Comparison of ENCODE assay signal across 9 cellular contexts in the genomic region with DNA sequence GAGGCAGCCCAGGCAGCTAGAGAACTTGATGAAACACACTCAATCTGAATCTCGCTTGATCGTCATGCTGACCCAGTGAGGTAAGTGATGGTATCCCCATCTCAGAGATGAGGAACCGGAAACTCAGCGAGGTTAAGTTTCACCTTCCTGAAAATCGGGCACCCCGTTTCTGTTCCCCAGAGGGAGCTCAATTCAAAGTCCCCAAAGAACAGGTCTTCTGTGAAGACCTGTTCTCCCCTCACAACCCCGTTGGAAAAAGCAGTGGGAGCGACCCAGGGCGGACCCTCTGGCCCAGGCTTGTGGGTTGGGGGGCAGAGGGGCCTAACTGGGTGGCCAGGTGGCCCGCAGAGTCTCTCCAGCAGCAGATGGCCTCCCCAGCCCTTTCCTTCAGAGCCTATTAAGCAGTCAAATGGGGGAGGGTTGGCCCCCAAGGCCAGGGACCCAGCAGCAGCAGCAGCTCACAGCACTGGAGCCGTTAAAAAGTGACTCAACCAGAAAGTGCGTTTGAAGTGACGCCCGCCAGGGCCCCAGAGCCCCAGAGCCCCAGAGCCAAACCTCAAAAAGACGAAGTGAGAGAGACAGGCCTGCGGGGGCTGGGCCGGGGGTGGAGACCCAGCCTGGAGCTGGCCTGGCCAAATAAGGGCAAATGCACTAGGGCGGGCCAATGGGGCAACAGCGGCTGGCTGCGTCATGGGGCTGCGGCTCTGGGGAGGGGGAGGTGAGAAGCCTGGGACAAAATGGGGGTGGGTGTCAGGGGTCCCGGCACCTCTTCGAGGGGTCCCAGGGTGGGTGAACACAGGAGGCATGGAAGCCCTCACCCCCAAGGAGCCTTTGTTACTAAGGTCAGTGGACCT. TPM values are rescaled to one million over a fixed set of nuclear protein-coding genes. Genes with fewer than 3 reads are reported as not detected.
A peak's percentile ranks its signal among the peaks of the same experiment; 100 is the strongest.
DNase-seq lines count a peak whose midpoint lies in the region; ATAC-seq, FAIRE-seq and TF ChIP-seq lines count a peak whose summit lies in the region.
"Had no signal": no experiment of that assay in that cellular context is flagged by ENCODE, and none has a peak within 500 bp of the region (broad histone marks: within the 10 kb centered on the region; RNA-seq: fewer than 3 reads in every experiment).

No MANE protein-coding gene starts in this region.

- TF ChIP-seq CTCF in fibroblast of villous mesenchyme (IDR thresholded peaks at IDR 0.05; ENCODE audit: insufficient read depth, low read depth, low read length) (no peak), osteoblast (IDR thresholded peaks at IDR 0.05; ENCODE audit: extremely low read depth, low read depth, low read length) (no peak), tibial nerve (IDR thresholded peaks at IDR 0.05) (peak in 1 of 5 experiments; percentile 13)

- peak overlapping the region; percentile 41 for H3K4me2 ChIP-seq in osteoblast (ENCODE audit: insufficient read depth, low read length)

- peak overlapping the region; percentile 61 for H2AFZ ChIP-seq in osteoblast (ENCODE audit: low read length)

- H3K4me3 ChIP-seq in fibroblast of villous mesenchyme (ENCODE audit: low read depth, low read length) (no peak overlapping the region), osteoblast (ENCODE audit: insufficient read depth, low read length) (no peak overlapping the region), tibial nerve (peak overlapping the region in 2 of 4 donors; percentile 22 to 35)

- H3K36me3 ChIP-seq in osteoblast (ENCODE audit: insufficient read depth, low read length), result no peaks in the 10 kb centered on the region
- H3K36me3 ChIP-seq in tibial nerve, result peaks cover 0 to 2% (median 0%) of the 10 kb centered on the region in 3 donors

- TF ChIP-seq EP300 in tibial nerve (IDR thresholded peaks at IDR 0.05), result peak in 1 of 2 donors; percentile 57

- ATAC-seq in HG02642 (IDR thresholded peaks at IDR 0.05; ENCODE audit: poor library complexity, unreplicated experiment), result peak; percentile 70
- ATAC-seq in activated T-cell treated with anti-CD3 and anti-CD28 coated beads, Interleukin-2, amount 50 U/mL, for 4 hours, result peak; percentile 71 to 75

- H3K9me3 ChIP-seq in osteoblast (ENCODE audit: low read depth, low read length) (no peaks in the 10 kb centered on the region), tibial nerve (no peaks in the 10 kb centered on the region)

- no peaks in the 10 kb centered on the region for H3K27me3 ChIP-seq in osteoblast (ENCODE audit: insufficient read depth, low read length)
- peaks cover 0 to 5% of the 10 kb centered on the region in 2 donors for H3K27me3 ChIP-seq in tibial nerve

- FAIRE-seq in GM12891 (lab: Jason Lieb, UNC), result peak; percentile 88

- H4K20me1 ChIP-seq in osteoblast (ENCODE audit: insufficient read depth, low read length), result no peaks in the 10 kb centered on the region

- H3K27ac ChIP-seq in osteoblast (ENCODE audit: low read depth, low read length), result peak overlapping the region; percentile 88
- peak overlapping the region; percentile 12 to 89 (median 78) for H3K27ac ChIP-seq in tibial nerve

- no peaks in the 10 kb centered on the region for H3K9me3 Mint-ChIP-seq in activated T-cell treated with anti-CD3 and anti-CD28 coated beads, Interleukin-2, amount 50 U/mL, for 4 hours

- DNase-seq in GM12891 (ENCODE audit: insufficient read length, low spot score), result no peak
- DNase-seq in NK-92 treated with Interleukin-12 subunit alpha and Interleukin-12 subunit beta, amount 100 ng/mL, for 24 hours (lab: John Stamatoyannopoulos, UW), result peak; percentile 94
- DNase-seq in activated T-cell treated with anti-CD3 and anti-CD28 coated beads, Interleukin-2, amount 50 U/mL, for 4 hours, result peak; percentile 91
- DNase-seq in fibroblast of villous mesenchyme (ENCODE audit: low read depth), result peak; percentile 87
- peak; percentile 98 for DNase-seq in osteoblast (ENCODE audit: insufficient read length, low spot score, missing footprints)
- DNase-seq in tibial nerve (ENCODE audit: low spot score in 2 of 2), result peak; percentile 38 to 47
- no peak for DNase-seq in T1000 (lab: John Stamatoyannopoulos, UW)

- H3K27me3 Mint-ChIP-seq in activated T-cell treated with anti-CD3 and anti-CD28 coated beads, Interleukin-2, amount 50 U/mL, for 4 hours (ENCODE audit: low read depth), result no peaks in the 10 kb centered on the region

- 28 to 36% methylated on average over 22 to 23 of the region's 23 CpGs for WGBS in tibial nerve, 2 donors

- peaks cover 72% of the 10 kb centered on the region for H3K4me1 Mint-ChIP-seq in activated T-cell treated with anti-CD3 and anti-CD28 coated beads, Interleukin-2, amount 50 U/mL, for 4 hours (ENCODE audit: low read depth)

- peak; percentile 49 for TF ChIP-seq POLR2A in GM12891 (IDR thresholded peaks at IDR 0.05; ENCODE audit: low read depth, low read length)
- peak in 1 of 2 donors; percentile 41 for TF ChIP-seq POLR2A in tibial nerve (IDR thresholded peaks at IDR 0.05)

- H3K4me3 Mint-ChIP-seq in activated T-cell treated with anti-CD3 and anti-CD28 coated beads, Interleukin-2, amount 50 U/mL, for 4 hours, result peak overlapping the region; percentile 100

- peaks cover 36% of the 10 kb centered on the region for H3K4me1 ChIP-seq in osteoblast (ENCODE audit: insufficient read depth, low read length)
- peaks cover 0 to 38% (median 17%) of the 10 kb centered on the region in 4 donors for H3K4me1 ChIP-seq in tibial nerve

- no peaks in the 10 kb centered on the region for H3K79me2 ChIP-seq in osteoblast (ENCODE audit: insufficient read depth, low read length)

- H3K36me3 Mint-ChIP-seq in activated T-cell treated with anti-CD3 and anti-CD28 coated beads, Interleukin-2, amount 50 U/mL, for 4 hours (ENCODE audit: insufficient read depth), result peaks cover 16% of the 10 kb centered on the region

TF ChIP-seq in GM12891, 5 proteins besides CTCF, POLR2A, EP300 and RAD21:
- peak; percentile 13 for TF ChIP-seq PAX5 (IDR thresholded peaks at IDR 0.05; ENCODE audit: insufficient read depth, low read length, severe bottlenecking)
- TF ChIP-seq SPI1 (IDR thresholded peaks at IDR 0.05; ENCODE audit: low read depth, low read length), result peak; percentile 85
- peak; percentile 84 for TF ChIP-seq TAF1 (IDR thresholded peaks at IDR 0.05; ENCODE audit: low read depth, low read length)
- peak; percentile 11 for TF ChIP-seq POLR2AphosphoS5 (IDR thresholded peaks at IDR 0.05; ENCODE audit: low read depth, low read length)
- TF ChIP-seq POU2F2 (IDR thresholded peaks at IDR 0.05; ENCODE audit: low read depth, low read length), result peak; percentile 76; the same call in 1 of the 2 replicates

RNA-seq across cellular contexts. Expression of a gene that starts 9.2 kb away (rescaled TPM):
- polyA plus RNA-seq in GM12891 (2012; ENCODE audit: low read depth, missing spikeins), result 11.0 TPM
- total RNA-seq in activated T-cell treated with anti-CD3 and anti-CD28 coated beads, Interleukin-2, amount 50 U/mL, for 4 hours, result 10 to 100 TPM; 38.6 to 49.6 (median 43.2) TPM
- total RNA-seq in fibroblast of villous mesenchyme (0.86 and 2.3 TPM in 2 replicates), osteoblast (3.8 and 4.3 TPM in 2 replicates), tibial nerve (10 to 100 TPM; 11.4 to 16.3 (median 13.0) TPM)

RNA-seq across cellular contexts. Expression of a gene that starts 14.2 kb away (rescaled TPM):
- polyA plus RNA-seq in GM12891 (2012; ENCODE audit: low read depth, missing spikeins), result 122 TPM
- 100 to 1,000 TPM; 144 to 154 (median 152) TPM for total RNA-seq in activated T-cell treated with anti-CD3 and anti-CD28 coated beads, Interleukin-2, amount 50 U/mL, for 4 hours
- total RNA-seq in fibroblast of villous mesenchyme, result 34.5 and 54.1 TPM in 2 replicates
- total RNA-seq in osteoblast, result 49.9 and 60.7 TPM in 2 replicates
- total RNA-seq in tibial nerve, result 10 to 100 TPM; 34.5 to 38.0 (median 35.2) TPM

RNA-seq across cellular contexts. Expression of a gene that starts 57.1 kb away (rescaled TPM):
- polyA plus RNA-seq in GM12891 (2012; ENCODE audit: low read depth, missing spikeins), result 0.15 TPM
- total RNA-seq in activated T-cell treated with anti-CD3 and anti-CD28 coated beads, Interleukin-2, amount 50 U/mL, for 4 hours, result not detected
- total RNA-seq in fibroblast of villous mesenchyme (not detected in 2 replicates), osteoblast (under 0.01 TPM in 1 of 2 replicates, not detected in the other), tibial nerve (not detected)
- total RNA-seq: epithelial cell of proximal tubule had no signal

Comparison
In these comparisons a context has a peak if more than half of its experiments do, and no peak if none do; other contexts are left out.
1. DNase-seq: peak in NK-92 treated with Interleukin-12 subunit alpha and Interleukin-12 subunit beta, amount 100 ng/mL, for 24 hours (single experiment), activated T-cell treated with anti-CD3 and anti-CD28 coated beads, Interleukin-2, amount 50 U/mL, for 4 hours (single experiment), fibroblast of villous mesenchyme (single experiment), osteoblast (single experiment) and tibial nerve (2 of 2); none in GM12891 (single experiment) and T1000 (single experiment).